In genomic region chr12:57101892-57102695, GRCh38 we compare ENCODE assay signal across 2 cellular contexts.
TF ChIP-seq lines count a peak whose summit lies in the region.

No MANE protein-coding gene starts in this region.

TF ChIP-seq in IMR-90, 13 proteins besides CTCF, POLR2A, EP300 and RAD21:
- TF ChIP-seq FOS (IDR thresholded peaks at IDR 0.05; ENCODE audit: low read depth, low read length) (peak; percentile 21; the same call in 1 of the 2 replicates), SMC3 (IDR thresholded peaks at IDR 0.05; ENCODE audit: low read depth, low read length) (no peak), RFX5 (IDR thresholded peaks at IDR 0.05; ENCODE audit: low read depth, low read length) (no peak)
TF ChIP-seq in IMR-90: peak in this region for 1.

TF ChIP-seq in GM12878, 131 proteins besides CTCF, POLR2A, EP300 and RAD21:
- no peak for TF ChIP-seq HDAC2 (IDR thresholded peaks at IDR 0.05)
- no peak for TF ChIP-seq NFYA (IDR thresholded peaks at IDR 0.05; ENCODE audit: borderline replicate concordance, low read depth, low read length)
- no peak for TF ChIP-seq CUX1 (IDR thresholded peaks at IDR 0.05; ENCODE audit: insufficient replicate concordance, low read depth, low read length)
- no peak for TF ChIP-seq E2F4 (IDR thresholded peaks at IDR 0.05; ENCODE audit: low read depth, low read length)
- peak; percentile 25; the same call in 1 of the 2 replicates for TF ChIP-seq SPI1 (IDR thresholded peaks at IDR 0.05; ENCODE audit: borderline replicate concordance, insufficient read depth, low read depth, low read length)
- TF ChIP-seq NR2F1 (conservative IDR thresholded peaks at IDR 0.05), result no peak
- TF ChIP-seq RB1 (IDR thresholded peaks at IDR 0.05; ENCODE audit: borderline replicate concordance), result no peak
- no peak for TF ChIP-seq MTA2 (IDR thresholded peaks at IDR 0.05; ENCODE audit: low read depth)
- no peak for TF ChIP-seq PKNOX1 (IDR thresholded peaks at IDR 0.05)
